Comparison of ENCODE assay signal across 10 cellular contexts in the genomic region with DNA sequence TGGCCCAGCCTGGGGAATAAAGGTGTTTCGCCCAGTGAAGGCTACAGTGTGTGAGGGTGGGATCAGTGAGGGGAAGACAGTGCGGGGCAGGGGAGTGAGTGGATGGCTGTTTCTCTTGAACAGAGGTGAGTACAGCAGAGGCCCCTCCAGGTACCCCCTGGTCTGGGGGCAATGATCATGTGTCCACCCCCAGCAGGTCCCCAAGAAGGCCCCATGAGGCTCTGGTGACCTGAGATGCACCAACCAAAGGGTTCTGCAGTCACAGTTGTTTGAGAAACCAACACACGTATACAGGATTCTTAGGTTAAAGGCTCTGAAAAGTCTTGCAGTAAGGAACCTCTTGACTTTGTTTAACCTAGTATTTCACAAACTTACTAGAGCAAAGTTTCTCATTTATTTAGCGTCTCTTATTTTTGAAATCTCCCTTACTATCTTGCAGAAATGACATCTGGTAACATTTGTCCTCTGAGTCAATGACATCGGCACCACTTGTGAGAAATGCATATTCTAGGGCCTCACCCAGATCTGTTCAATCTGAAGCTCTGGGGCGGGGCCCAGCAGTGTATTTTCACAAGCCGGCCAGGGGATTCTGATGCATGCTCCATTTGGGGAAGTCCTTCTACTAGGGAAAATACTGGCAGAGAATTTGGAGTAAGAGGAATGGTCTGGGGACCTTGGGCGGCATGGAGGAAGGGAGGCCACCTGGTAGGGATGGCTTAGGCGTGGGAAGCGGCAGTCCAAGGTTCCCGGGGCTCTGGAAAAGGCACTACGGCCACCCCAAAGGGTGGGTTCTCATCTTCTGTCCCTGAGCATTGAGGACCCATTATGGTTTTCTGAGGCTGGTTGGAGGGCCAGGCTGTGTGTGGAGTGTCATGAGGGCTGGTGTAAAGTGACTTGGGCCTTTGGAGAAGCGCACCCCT.
DNase-seq lines count a peak whose midpoint lies in the region; ATAC-seq, FAIRE-seq and TF ChIP-seq lines count a peak whose summit lies in the region.
"Had no signal": no experiment of that assay in that cellular context is flagged by ENCODE, and none has a peak within 500 bp of the region (broad histone marks: within the 10 kb centered on the region; RNA-seq: fewer than 3 reads in every experiment).

No MANE protein-coding gene starts in this region.

- no peaks in the 10 kb centered on the region for H3K36me3 ChIP-seq in BLaER1 treated with 17β-estradiol and CSF1 and Interleukin-3, amounts not matched to agents 10 nM and 100 nM
- H3K36me3 ChIP-seq in OCI-LY3 (replicated peaks; ENCODE audit: low read depth, low read length) (no peaks in the 10 kb centered on the region), esophagus (ENCODE audit: control insufficient read depth in 2 of 2, insufficient read depth in 2 of 2, low read length in 1 of 2) (peaks cover 0 to 9% of the 10 kb centered on the region in 2 donors), osteoblast (ENCODE audit: insufficient read depth, low read length) (no peaks in the 10 kb centered on the region), pancreas (no peaks in the 10 kb centered on the region)

- WGBS in esophagus, 2 donors = 81 to 90% methylated on average over 13 of the region's 13 CpGs
- WGBS in pancreas, 2 donors = 90 to 96% methylated on average over 11 to 13 of the region's 13 CpGs

- H2AFZ ChIP-seq in OCI-LY3 (ENCODE audit: low read depth, low read length) (no peak overlapping the region), osteoblast (ENCODE audit: low read length) (no peak overlapping the region)

- TF ChIP-seq CTCF in OCI-LY3 (IDR thresholded peaks at IDR 0.05; ENCODE audit: low read depth, low read length) (no peak), osteoblast (IDR thresholded peaks at IDR 0.05; ENCODE audit: extremely low read depth, low read depth, low read length) (no peak), pancreas (IDR thresholded peaks at IDR 0.05) (no peak)

- H3K9me3 ChIP-seq in BLaER1 treated with 17β-estradiol and CSF1 and Interleukin-3, amounts not matched to agents 10 nM and 100 nM (replicated peaks in 1 of 11) = no peaks in the 10 kb centered on the region
- H3K9me3 ChIP-seq in OCI-LY3 (ENCODE audit: insufficient read depth, low read length) (no peaks in the 10 kb centered on the region), esophagus (ENCODE audit: control insufficient read depth in 2 of 2, insufficient read depth in 1 of 2, low read depth in 1 of 2, low read length in 1 of 2) (no peaks in the 10 kb centered on the region), osteoblast (ENCODE audit: low read depth, low read length) (no peaks in the 10 kb centered on the region), pancreas (no peaks in the 10 kb centered on the region)
- H3K9me3 ChIP-seq: SK-N-SH had no signal

- intact Hi-C loops in pancreas (cut with DNase I) = no loop called here

- no peak overlapping the region for H3K27ac ChIP-seq in BLaER1 treated with 17β-estradiol and CSF1 and Interleukin-3, amounts not matched to agents 10 nM and 100 nM
- H3K27ac ChIP-seq in OCI-LY3 (ENCODE audit: low read length) (no peak overlapping the region), esophagus (ENCODE audit: low read depth in 2 of 2, low read length in 1 of 2) (peak overlapping the region; percentile 83 to 92), osteoblast (ENCODE audit: low read depth, low read length) (no peak overlapping the region), pancreas (no peak overlapping the region)

- no peak for FAIRE-seq in pancreas (lab: Jason Lieb, UNC)

- H4K20me1 ChIP-seq in BLaER1 treated with 17β-estradiol and CSF1 and Interleukin-3, amounts not matched to agents 10 nM and 100 nM = peaks cover 0 to 95% (median 67%) of the 10 kb centered on the region in 11 experiments; a peak in 19 of 22 replicates
- H4K20me1 ChIP-seq in OCI-LY3 (ENCODE audit: insufficient read depth, low read length) (no peaks in the 10 kb centered on the region), osteoblast (ENCODE audit: insufficient read depth, low read length) (no peaks in the 10 kb centered on the region)

- ATAC-seq in HG03045 (IDR thresholded peaks at IDR 0.05; ENCODE audit: unreplicated experiment) (no peak), pancreas (no peak)

- H3K9ac ChIP-seq in BLaER1 treated with 17β-estradiol and CSF1 and Interleukin-3, amounts not matched to agents 10 nM and 100 nM = peak overlapping the region in 1 of 11 experiments; percentile 5; a peak in 1 of 22 replicates
- H3K9ac ChIP-seq in OCI-LY3 (ENCODE audit: low read length) = peak overlapping the region; percentile 90
- H3K9ac ChIP-seq: SK-N-SH had no signal

- DNase-seq in osteoblast (ENCODE audit: insufficient read length, low spot score, missing footprints) (peak; percentile 72), T-helper 9 cell (no peak), DMS 273 treated with DMSO at 0.1 percent for 48 hours (lab: John Stamatoyannopoulos, UW) (no peak), pancreas (no peak)
- DNase-seq: SK-N-SH had no signal

- peak overlapping the region in 2 of 10 experiments; percentile 56 to 65; a peak in 4 of 20 replicates for H3K4me3 ChIP-seq in BLaER1 treated with 17β-estradiol and CSF1 and Interleukin-3, amounts not matched to agents 10 nM and 100 nM
- H3K4me3 ChIP-seq in OCI-LY3 (ENCODE audit: low read length) (peak overlapping the region; percentile 97), esophagus (ENCODE audit: low read depth in 1 of 2, low read length in 2 of 2) (no peak overlapping the region), osteoblast (ENCODE audit: insufficient read depth, low read length) (no peak overlapping the region), pancreas (no peak overlapping the region)

- H3K79me2 ChIP-seq in OCI-LY3 (ENCODE audit: low read length) (no peaks in the 10 kb centered on the region), osteoblast (ENCODE audit: insufficient read depth, low read length) (no peaks in the 10 kb centered on the region)

- H3K4me2 ChIP-seq in BLaER1 treated with 17β-estradiol and CSF1 and Interleukin-3, amounts not matched to agents 10 nM and 100 nM = peak overlapping the region; percentile 81 to 99 (median 91)
- peak overlapping the region; percentile 99 for H3K4me2 ChIP-seq in OCI-LY3 (ENCODE audit: low read length)
- no peak overlapping the region for H3K4me2 ChIP-seq in osteoblast (ENCODE audit: insufficient read depth, low read length)
- H3K4me2 ChIP-seq: SK-N-SH had no signal

- peaks cover 19 to 57% (median 41%) of the 10 kb centered on the region in 10 experiments for H3K4me1 ChIP-seq in BLaER1 treated with 17β-estradiol and CSF1 and Interleukin-3, amounts not matched to agents 10 nM and 100 nM
- H3K4me1 ChIP-seq in OCI-LY3 (ENCODE audit: low read length) (peaks cover 18% of the 10 kb centered on the region; the same call in 1 of the 2 replicates), esophagus (ENCODE audit: control insufficient read depth in 2 of 2, insufficient read depth in 2 of 2, low read length in 1 of 2) (peaks cover 4 to 27% of the 10 kb centered on the region in 2 donors), osteoblast (ENCODE audit: insufficient read depth, low read length) (peaks cover 14% of the 10 kb centered on the region), pancreas (peaks cover 6 to 15% (median 14%) of the 10 kb centered on the region in 3 donors)

- H3K27me3 ChIP-seq in BLaER1 treated with 17β-estradiol and CSF1 and Interleukin-3, amounts not matched to agents 10 nM and 100 nM = peaks cover 56 to 77% (median 73%) of the 10 kb centered on the region in 11 experiments
- H3K27me3 ChIP-seq in OCI-LY3 (ENCODE audit: low read depth, low read length) = no peaks in the 10 kb centered on the region
- no peaks in the 10 kb centered on the region for H3K27me3 ChIP-seq in esophagus (ENCODE audit: control insufficient read depth in 1 of 2, insufficient read depth in 2 of 2, low read length in 2 of 2)
- H3K27me3 ChIP-seq in osteoblast (ENCODE audit: insufficient read depth, low read length) = peaks cover 2% of the 10 kb centered on the region
- no peaks in the 10 kb centered on the region for H3K27me3 ChIP-seq in pancreas
- H3K27me3 ChIP-seq: dorsolateral prefrontal cortex had no signal

Comparison
In these comparisons a context has a peak if more than half of its experiments do, and no peak if none do; other contexts are left out.
1. H3K27ac ChIP-seq: peak in esophagus (2 of 2); none in BLaER1 treated with 17β-estradiol and CSF1 and Interleukin-3, amounts not matched to agents 10 nM and 100 nM (0 of 11), OCI-LY3 (single experiment), osteoblast (single experiment) and pancreas (0 of 4).